In the genomic region with DNA sequence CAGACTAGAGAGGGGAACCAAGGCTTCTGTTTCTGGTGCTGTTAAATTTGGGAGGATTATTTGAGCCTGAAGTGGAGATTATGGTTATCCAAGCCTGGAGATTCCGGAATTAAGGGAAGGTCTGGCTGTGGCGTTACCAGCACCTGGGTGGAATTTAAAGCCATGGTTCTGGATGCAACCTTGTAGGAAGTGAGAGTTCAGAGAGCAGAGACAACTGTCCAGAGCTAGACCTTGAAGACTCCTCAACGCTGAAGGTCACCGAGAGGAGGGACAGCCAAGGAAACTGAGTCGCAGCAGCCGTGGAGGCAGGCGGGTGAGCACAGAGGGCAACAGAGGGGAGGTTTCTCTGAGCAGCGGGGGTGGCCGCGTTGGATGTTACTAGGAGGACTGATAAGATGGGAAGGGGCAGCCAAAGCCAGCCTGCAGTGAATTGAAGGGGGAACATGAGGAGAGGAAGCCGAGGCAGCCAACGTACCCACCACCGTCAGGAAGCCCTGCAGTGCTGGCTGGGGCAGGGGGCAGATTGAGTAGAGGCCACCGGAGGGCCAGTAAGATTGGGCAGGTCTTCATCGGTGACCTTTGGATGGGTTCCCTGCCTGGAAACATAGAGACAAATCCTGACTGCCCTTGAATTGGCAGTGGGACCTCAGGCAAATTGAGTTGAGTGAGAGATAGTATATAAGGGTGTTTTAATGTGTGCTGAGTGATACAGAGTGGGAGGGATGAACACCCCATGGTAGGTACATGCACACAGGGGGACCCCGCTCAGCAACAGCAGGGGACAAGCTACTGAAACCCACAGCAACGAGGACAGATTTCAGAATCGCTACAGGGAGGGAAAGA, we compare ENCODE assay signal across 1 cellular context.
TF ChIP-seq lines count a peak whose summit lies in the region.

No MANE protein-coding gene starts in this region.

TF ChIP-seq in HepG2, 621 proteins besides CTCF, POLR2A, EP300 and RAD21 (continued from another document and continues in another):
- TF ChIP-seq, protein P1, sequence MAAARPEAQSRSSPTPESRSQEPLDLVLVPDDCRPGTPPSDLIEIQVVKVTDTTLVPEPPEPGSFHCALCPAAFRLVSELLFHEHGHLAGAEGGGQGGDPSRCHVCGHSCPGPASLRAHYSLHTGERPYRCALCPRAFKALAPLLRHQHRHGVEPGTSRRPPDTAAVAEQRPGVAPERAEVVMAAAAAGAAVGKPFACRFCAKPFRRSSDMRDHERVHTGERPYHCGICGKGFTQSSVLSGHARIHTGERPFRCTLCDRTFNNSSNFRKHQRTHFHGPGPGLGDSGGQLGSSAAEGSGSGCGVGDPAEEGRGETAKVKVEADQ (CRISPR knock-in tag; IDR thresholded peaks at IDR 0.05; ENCODE audit: borderline replicate concordance): 0 out of 2 replicates have a peak, but pooled peaks have one; percentile 51
- TF ChIP-seq, protein P2, sequence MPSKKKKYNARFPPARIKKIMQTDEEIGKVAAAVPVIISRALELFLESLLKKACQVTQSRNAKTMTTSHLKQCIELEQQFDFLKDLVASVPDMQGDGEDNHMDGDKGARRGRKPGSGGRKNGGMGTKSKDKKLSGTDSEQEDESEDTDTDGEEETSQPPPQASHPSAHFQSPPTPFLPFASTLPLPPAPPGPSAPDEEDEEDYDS (CRISPR knock-in tag; IDR thresholded peaks at IDR 0.05): peak; percentile 7; the same call in 1 of the 2 replicates
- TF ChIP-seq NFE2 (CRISPR knock-in tag; IDR thresholded peaks at IDR 0.05) (no peak), IKZF4 (CRISPR knock-in tag; IDR thresholded peaks at IDR 0.05; ENCODE audit: borderline replicate concordance, low read depth, not compliant biosample characterization) (no peak), AKNA (CRISPR knock-in tag; IDR thresholded peaks at IDR 0.05; ENCODE audit: borderline replicate concordance) (no peak), ZNF557 (CRISPR knock-in tag; IDR thresholded peaks at IDR 0.05) (no peak), ZNF891 (CRISPR knock-in tag; IDR thresholded peaks at IDR 0.05) (peak; percentile 88), ZBTB40 (IDR thresholded peaks at IDR 0.05) (no peak), ZBTB40 (CRISPR knock-in tag; IDR thresholded peaks at IDR 0.05) (0 out of 2 replicates have a peak, but pooled peaks have one; percentile 17), ZSCAN20 (CRISPR knock-in tag; IDR thresholded peaks at IDR 0.05; ENCODE audit: borderline replicate concordance) (no peak), ZNF432 (CRISPR knock-in tag; IDR thresholded peaks at IDR 0.05; ENCODE audit: borderline replicate concordance) (no peak), CREB1 (IDR thresholded peaks at IDR 0.05) (no peak), CREB1 (CRISPR knock-in tag; IDR thresholded peaks at IDR 0.05) (no peak), PAX8 (CRISPR knock-in tag; IDR thresholded peaks at IDR 0.05; ENCODE audit: borderline replicate concordance) (no peak), ZNF607 (CRISPR knock-in tag; IDR thresholded peaks at IDR 0.05; ENCODE audit: borderline replicate concordance) (no peak), ZNF3 (CRISPR knock-in tag; IDR thresholded peaks at IDR 0.05) (no peak), RCOR2 (CRISPR knock-in tag; IDR thresholded peaks at IDR 0.05) (no peak), STAT5B (CRISPR knock-in tag; IDR thresholded peaks at IDR 0.05) (no peak), TCF7L2 (IDR thresholded peaks at IDR 0.05; ENCODE audit: low read depth, low read length) (no peak), ATF1 (CRISPR knock-in tag; IDR thresholded peaks at IDR 0.05) (no peak), PHF20 (CRISPR knock-in tag; IDR thresholded peaks at IDR 0.05) (no peak), GATA4 (IDR thresholded peaks at IDR 0.05; ENCODE audit: borderline replicate concordance, low read depth) (no peak), AGO2 (optimal IDR thresholded peaks at IDR 0.05; ENCODE audit: low read depth, low read length) (no peak), ZNF546 (CRISPR knock-in tag; conservative IDR thresholded peaks at IDR 0.05) (0 out of 2 replicates have a peak, but pooled peaks have one; percentile 1)
- TF ChIP-seq, protein P3, sequence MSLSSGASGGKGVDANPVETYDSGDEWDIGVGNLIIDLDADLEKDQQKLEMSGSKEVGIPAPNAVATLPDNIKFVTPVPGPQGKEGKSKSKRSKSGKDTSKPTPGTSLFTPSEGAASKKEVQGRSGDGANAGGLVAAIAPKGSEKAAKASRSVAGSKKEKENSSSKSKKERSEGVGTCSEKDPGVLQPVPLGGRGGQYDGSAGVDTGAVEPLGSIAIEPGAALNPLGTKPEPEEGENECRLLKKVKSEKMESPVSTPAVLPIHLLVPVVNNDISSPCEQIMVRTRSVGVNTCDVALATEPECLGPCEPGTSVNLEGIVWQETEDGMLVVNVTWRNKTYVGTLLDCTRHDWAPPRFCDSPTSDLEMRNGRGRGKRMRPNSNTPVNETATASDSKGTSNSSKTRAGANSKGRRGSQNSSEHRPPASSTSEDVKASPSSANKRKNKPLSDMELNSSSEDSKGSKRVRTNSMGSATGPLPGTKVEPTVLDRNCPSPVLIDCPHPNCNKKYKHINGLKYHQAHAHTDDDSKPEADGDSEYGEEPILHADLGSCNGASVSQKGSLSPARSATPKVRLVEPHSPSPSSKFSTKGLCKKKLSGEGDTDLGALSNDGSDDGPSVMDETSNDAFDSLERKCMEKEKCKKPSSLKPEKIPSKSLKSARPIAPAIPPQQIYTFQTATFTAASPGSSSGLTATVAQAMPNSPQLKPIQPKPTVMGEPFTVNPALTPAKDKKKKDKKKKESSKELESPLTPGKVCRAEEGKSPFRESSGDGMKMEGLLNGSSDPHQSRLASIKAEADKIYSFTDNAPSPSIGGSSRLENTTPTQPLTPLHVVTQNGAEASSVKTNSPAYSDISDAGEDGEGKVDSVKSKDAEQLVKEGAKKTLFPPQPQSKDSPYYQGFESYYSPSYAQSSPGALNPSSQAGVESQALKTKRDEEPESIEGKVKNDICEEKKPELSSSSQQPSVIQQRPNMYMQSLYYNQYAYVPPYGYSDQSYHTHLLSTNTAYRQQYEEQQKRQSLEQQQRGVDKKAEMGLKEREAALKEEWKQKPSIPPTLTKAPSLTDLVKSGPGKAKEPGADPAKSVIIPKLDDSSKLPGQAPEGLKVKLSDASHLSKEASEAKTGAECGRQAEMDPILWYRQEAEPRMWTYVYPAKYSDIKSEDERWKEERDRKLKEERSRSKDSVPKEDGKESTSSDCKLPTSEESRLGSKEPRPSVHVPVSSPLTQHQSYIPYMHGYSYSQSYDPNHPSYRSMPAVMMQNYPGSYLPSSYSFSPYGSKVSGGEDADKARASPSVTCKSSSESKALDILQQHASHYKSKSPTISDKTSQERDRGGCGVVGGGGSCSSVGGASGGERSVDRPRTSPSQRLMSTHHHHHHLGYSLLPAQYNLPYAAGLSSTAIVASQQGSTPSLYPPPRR (CRISPR knock-in tag; IDR thresholded peaks at IDR 0.05; ENCODE audit: borderline replicate concordance): peak; percentile 1; the same call in 1 of the 2 replicates
- TF ChIP-seq, protein P4, sequence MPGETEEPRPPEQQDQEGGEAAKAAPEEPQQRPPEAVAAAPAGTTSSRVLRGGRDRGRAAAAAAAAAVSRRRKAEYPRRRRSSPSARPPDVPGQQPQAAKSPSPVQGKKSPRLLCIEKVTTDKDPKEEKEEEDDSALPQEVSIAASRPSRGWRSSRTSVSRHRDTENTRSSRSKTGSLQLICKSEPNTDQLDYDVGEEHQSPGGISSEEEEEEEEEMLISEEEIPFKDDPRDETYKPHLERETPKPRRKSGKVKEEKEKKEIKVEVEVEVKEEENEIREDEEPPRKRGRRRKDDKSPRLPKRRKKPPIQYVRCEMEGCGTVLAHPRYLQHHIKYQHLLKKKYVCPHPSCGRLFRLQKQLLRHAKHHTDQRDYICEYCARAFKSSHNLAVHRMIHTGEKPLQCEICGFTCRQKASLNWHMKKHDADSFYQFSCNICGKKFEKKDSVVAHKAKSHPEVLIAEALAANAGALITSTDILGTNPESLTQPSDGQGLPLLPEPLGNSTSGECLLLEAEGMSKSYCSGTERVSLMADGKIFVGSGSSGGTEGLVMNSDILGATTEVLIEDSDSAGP (CRISPR knock-in tag; IDR thresholded peaks at IDR 0.05; ENCODE audit: borderline replicate concordance): peak; percentile 75; the same call in 1 of the 2 replicates
- TF ChIP-seq, protein P5, sequence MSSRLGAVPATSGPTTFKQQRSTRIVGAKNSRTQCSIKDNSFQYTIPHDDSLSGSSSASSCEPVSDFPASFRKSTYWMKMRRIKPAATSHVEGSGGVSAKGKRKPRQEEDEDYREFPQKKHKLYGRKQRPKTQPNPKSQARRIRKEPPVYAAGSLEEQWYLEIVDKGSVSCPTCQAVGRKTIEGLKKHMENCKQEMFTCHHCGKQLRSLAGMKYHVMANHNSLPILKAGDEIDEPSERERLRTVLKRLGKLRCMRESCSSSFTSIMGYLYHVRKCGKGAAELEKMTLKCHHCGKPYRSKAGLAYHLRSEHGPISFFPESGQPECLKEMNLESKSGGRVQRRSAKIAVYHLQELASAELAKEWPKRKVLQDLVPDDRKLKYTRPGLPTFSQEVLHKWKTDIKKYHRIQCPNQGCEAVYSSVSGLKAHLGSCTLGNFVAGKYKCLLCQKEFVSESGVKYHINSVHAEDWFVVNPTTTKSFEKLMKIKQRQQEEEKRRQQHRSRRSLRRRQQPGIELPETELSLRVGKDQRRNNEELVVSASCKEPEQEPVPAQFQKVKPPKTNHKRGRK (CRISPR knock-in tag; IDR thresholded peaks at IDR 0.05): no peak
